ENCODE assay signal across 18 cellular contexts in the genomic region with DNA sequence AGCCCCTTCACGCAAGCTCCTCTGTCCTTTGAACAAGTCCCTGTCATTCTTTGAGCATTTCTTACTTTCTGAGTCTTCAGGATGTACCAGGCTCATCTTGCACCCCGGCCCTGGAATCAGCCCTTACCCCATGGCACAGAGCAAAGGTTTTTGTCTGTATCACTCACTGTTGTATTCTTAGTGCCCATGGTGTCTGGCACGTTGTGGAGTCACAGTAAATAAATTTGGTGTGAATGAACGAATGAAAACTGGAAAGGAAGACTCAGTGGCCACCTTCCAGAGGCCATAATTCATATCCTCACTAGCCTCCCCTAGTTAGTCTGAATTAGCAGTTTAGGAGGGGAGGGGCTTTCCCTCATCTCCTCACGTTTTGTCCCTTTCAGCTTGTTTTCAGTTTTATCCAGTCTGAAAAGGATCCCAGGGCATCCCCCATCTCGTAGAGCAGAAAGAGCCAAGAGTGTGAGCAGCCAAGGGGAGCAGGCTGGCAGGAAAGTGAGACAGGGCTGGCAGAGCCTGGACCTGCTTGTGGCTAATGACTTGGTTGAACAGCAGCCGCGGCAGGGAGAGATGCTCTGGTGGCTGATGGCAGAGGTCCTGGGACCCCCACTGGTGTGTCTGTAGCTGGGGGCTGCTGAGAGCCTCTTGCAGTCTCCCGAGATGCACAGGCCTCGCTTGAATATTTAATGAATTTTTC. TPM values are rescaled to one million over a fixed set of nuclear protein-coding genes. Genes with fewer than 3 reads are reported as not detected.
DNase-seq lines count a peak whose midpoint lies in the region; ATAC-seq and TF ChIP-seq lines count a peak whose summit lies in the region.
"Had no signal": no experiment of that assay in that cellular context is flagged by ENCODE, and none has a peak within 500 bp of the region (broad histone marks: within the 10 kb centered on the region; RNA-seq: fewer than 3 reads in every experiment).

No MANE protein-coding gene starts in this region.

- H3K27ac ChIP-seq in aorta (ENCODE audit: low read depth in 1 of 2, low read length in 2 of 2) (peak overlapping the region in 1 of 2 donors; percentile 58), OCI-LY7 (ENCODE audit: low read depth, low read length, poor library complexity, severe bottlenecking) (no peak overlapping the region)

- H3K36me3 ChIP-seq in aorta (ENCODE audit: control insufficient read depth in 1 of 2, insufficient read depth in 2 of 2, low read length in 1 of 2) (no peaks in the 10 kb centered on the region), OCI-LY7 (ENCODE audit: insufficient read depth, low read length) (no peaks in the 10 kb centered on the region)
- H3K36me3 ChIP-seq: HAP-1 had no signal

- 13 to 16% methylated on average over 10 of the region's 10 CpGs for WGBS in aorta, 2 donors

- H3K4me1 Mint-ChIP-seq in activated CD4-positive, alpha-beta T cell treated with anti-CD3 and anti-CD28 coated beads, Interleukin-2, amount 10 ng/mL, durations not matched to agents 24 days and 14 days = peaks cover 3% of the 10 kb centered on the region
- H3K4me1 Mint-ChIP-seq in activated CD4-positive, alpha-beta T cell treated with anti-CD3 and anti-CD28 coated beads, Interleukin-2, amount 10 ng/mL, durations not matched to agents 7 days and 5 days = no peaks in the 10 kb centered on the region
- H3K4me1 Mint-ChIP-seq: B cell had no signal

- no TSS peak for BruUV-seq in OCI-LY7 (replicated peaks; lab: Mats Ljungman, UMichigan)

- H3K9me2 ChIP-seq in OCI-LY7 (ENCODE audit: insufficient read depth, low read length) = no peaks in the 10 kb centered on the region

- H3K4me1 ChIP-seq in aorta (ENCODE audit: control insufficient read depth in 1 of 2, insufficient read depth in 2 of 2, low read length in 2 of 2) = peaks cover 5 to 7% of the 10 kb centered on the region in 2 donors
- H3K4me1 ChIP-seq in OCI-LY7 (ENCODE audit: insufficient read depth, low read length, poor library complexity, severe bottlenecking) = no peaks in the 10 kb centered on the region
- H3K4me1 ChIP-seq: HAP-1 had no signal

- no peak overlapping the region for H3K27ac Mint-ChIP-seq in activated CD4-positive, alpha-beta T cell treated with anti-CD3 and anti-CD28 coated beads, Interleukin-2, amount 10 ng/mL, durations not matched to agents 24 days and 14 days
- no peak overlapping the region for H3K27ac Mint-ChIP-seq in activated CD4-positive, alpha-beta T cell treated with anti-CD3 and anti-CD28 coated beads, Interleukin-2, amount 10 ng/mL, durations not matched to agents 7 days and 5 days
- H3K27ac Mint-ChIP-seq: B cell had no signal

- H3K9me3 Mint-ChIP-seq in activated CD4-positive, alpha-beta T cell treated with anti-CD3 and anti-CD28 coated beads, Interleukin-2, amount 10 ng/mL, durations not matched to agents 24 days and 14 days = no peaks in the 10 kb centered on the region
- H3K9me3 Mint-ChIP-seq in activated CD4-positive, alpha-beta T cell treated with anti-CD3 and anti-CD28 coated beads, Interleukin-2, amount 10 ng/mL, durations not matched to agents 7 days and 5 days = peaks cover 3% of the 10 kb centered on the region

- H3K9me3 ChIP-seq in aorta (ENCODE audit: control insufficient read depth, low read length) (no peaks in the 10 kb centered on the region), OCI-LY7 (ENCODE audit: low read length) (no peaks in the 10 kb centered on the region)

- no peak overlapping the region for H3K4me3 Mint-ChIP-seq in activated CD4-positive, alpha-beta T cell treated with anti-CD3 and anti-CD28 coated beads, Interleukin-2, amount 10 ng/mL, durations not matched to agents 24 days and 14 days
- no peak overlapping the region for H3K4me3 Mint-ChIP-seq in activated CD4-positive, alpha-beta T cell treated with anti-CD3 and anti-CD28 coated beads, Interleukin-2, amount 10 ng/mL, durations not matched to agents 7 days and 5 days
- H3K4me3 Mint-ChIP-seq: B cell had no signal

- DNase-seq in activated CD4-positive, alpha-beta T cell treated with anti-CD3 and anti-CD28 coated beads, Interleukin-2, amount 10 ng/mL, durations not matched to agents 24 days and 14 days = peak; percentile 37
- no peak for DNase-seq in activated CD4-positive, alpha-beta T cell treated with anti-CD3 and anti-CD28 coated beads, Interleukin-2, amount 10 ng/mL, durations not matched to agents 7 days and 5 days
- peak; percentile 72 for DNase-seq in cerebellum (ENCODE audit: low spot score)
- DNase-seq in pons (ENCODE audit: low spot score) = peak; percentile 14
- DNase-seq in aorta = peak in 1 of 2 donors; percentile 51
- no peak for DNase-seq in T-helper 9 cell
- no peak for DNase-seq in OCI-LY7 (ENCODE audit: low spot score)
- DNase-seq: 8988T, DMS79 treated with DMSO at 0.1 percent for 48 hours, IMR-90, NCI-H1048, NCI-H1436, NCI-H2029 treated with DMSO at 0.1 percent for 48 hours, NCI-H2171, SHP77 had no signal

- no peaks in the 10 kb centered on the region for H3K36me3 Mint-ChIP-seq in activated CD4-positive, alpha-beta T cell treated with anti-CD3 and anti-CD28 coated beads, Interleukin-2, amount 10 ng/mL, durations not matched to agents 24 days and 14 days (ENCODE audit: low read depth)
- no peaks in the 10 kb centered on the region for H3K36me3 Mint-ChIP-seq in activated CD4-positive, alpha-beta T cell treated with anti-CD3 and anti-CD28 coated beads, Interleukin-2, amount 10 ng/mL, durations not matched to agents 7 days and 5 days (ENCODE audit: low read depth)

- no peaks in the 10 kb centered on the region for H3K79me2 ChIP-seq in OCI-LY7 (ENCODE audit: insufficient read depth, low read depth, low read length)

- no peak for TF ChIP-seq CTCF in OCI-LY7 (conservative IDR thresholded peaks at IDR 0.05; ENCODE audit: low read length)

- no peaks in the 10 kb centered on the region for H3K27me3 ChIP-seq in aorta (ENCODE audit: control insufficient read depth in 1 of 2, insufficient read depth in 2 of 2, low read length in 1 of 2)

- CTCF ChIA-PET in activated CD4-positive, alpha-beta T cell treated with anti-CD3 and anti-CD28 coated beads, Interleukin-2, amount 10 ng/mL, durations not matched to agents 7 days and 5 days (lab: Charles Lee) = no interaction called here
- CTCF ChIA-PET in OCI-LY7 (lab: Charles Lee; ENCODE audit: unreplicated experiment) = no interaction called here

- intact Hi-C loops in activated CD4-positive, alpha-beta T cell treated with anti-CD3 and anti-CD28 coated beads, Interleukin-2, amount 10 ng/mL, durations not matched to agents 24 days and 14 days (cut with micrococcal nuclease) = no loop called here
- intact Hi-C loops in aorta (cut with DNase I) = loop anchor here in 1 of 2 donors (5.0 kb wide), 1 partner anchor 78 kb away; no protein-coding TSS in a partner anchor
- intact Hi-C loops in OCI-LY7 (cut with micrococcal nuclease; ENCODE audit: unreplicated experiment) = no loop called here

- no peaks in the 10 kb centered on the region for H4K20me1 ChIP-seq in OCI-LY7 (ENCODE audit: insufficient read depth, low read length)

- peaks cover 11% of the 10 kb centered on the region for H3K27me3 Mint-ChIP-seq in activated CD4-positive, alpha-beta T cell treated with anti-CD3 and anti-CD28 coated beads, Interleukin-2, amount 10 ng/mL, durations not matched to agents 24 days and 14 days
- H3K27me3 Mint-ChIP-seq in activated CD4-positive, alpha-beta T cell treated with anti-CD3 and anti-CD28 coated beads, Interleukin-2, amount 10 ng/mL, durations not matched to agents 7 days and 5 days = no peaks in the 10 kb centered on the region
- H3K27me3 Mint-ChIP-seq: B cell had no signal

- H3K4me3 ChIP-seq in aorta (ENCODE audit: low read length in 2 of 2) = no peak overlapping the region
- H3K4me3 ChIP-seq in OCI-LY7 (ENCODE audit: low read depth, low read length, poor library complexity, severe bottlenecking) = no peak overlapping the region
- H3K4me3 ChIP-seq: HAP-1 had no signal

- H3K4me2 ChIP-seq in OCI-LY7 (ENCODE audit: low read length) = no peak overlapping the region

- H2AFZ ChIP-seq in OCI-LY7 (ENCODE audit: low read length) = no peak overlapping the region

- ATAC-seq in aorta (ENCODE audit: low FRiP score) (peak; percentile 8), GM21737 (IDR thresholded peaks at IDR 0.05; ENCODE audit: unreplicated experiment) (no peak)

- POLR2A ChIA-PET in activated CD4-positive, alpha-beta T cell treated with anti-CD3 and anti-CD28 coated beads, Interleukin-2, amount 10 ng/mL, durations not matched to agents 7 days and 5 days (lab: Charles Lee) = no interaction called here
- POLR2A ChIA-PET in OCI-LY7 (lab: Charles Lee) = no interaction called here

RNA-seq across cellular contexts. Expression of gene ZNF618, which starts 42.7 kb away (rescaled TPM):
- 0.14 and 0.19 TPM in 2 replicates for total RNA-seq in activated CD4-positive, alpha-beta T cell treated with anti-CD3 and anti-CD28 coated beads, Interleukin-2, amount 10 ng/mL, durations not matched to agents 24 days and 14 days
- under 1 TPM; 0.21 to 0.27 TPM for total RNA-seq in activated CD4-positive, alpha-beta T cell treated with anti-CD3 and anti-CD28 coated beads, Interleukin-2, amount 10 ng/mL, durations not matched to agents 7 days and 5 days
- 23.9 TPM for total RNA-seq in cerebellum
- total RNA-seq in aorta = 10 to 100 TPM; 15.4 to 17.3 TPM
- polyA plus RNA-seq in aorta = 1 to 10 TPM; 4.9 to 7.5 TPM
- total RNA-seq in OCI-LY7 (2014; rRNA removed; shearing (Covaris generic)) = not detected in 2 replicates
- not detected in 2 replicates for total RNA-seq in OCI-LY7 (2022)

Comparison
In these comparisons a context has a peak if more than half of its experiments do, and no peak if none do; other contexts are left out.
1. DNase-seq: peak in activated CD4-positive, alpha-beta T cell treated with anti-CD3 and anti-CD28 coated beads, Interleukin-2, amount 10 ng/mL, durations not matched to agents 24 days and 14 days (single experiment), cerebellum (single experiment) and pons (single experiment); none in activated CD4-positive, alpha-beta T cell treated with anti-CD3 and anti-CD28 coated beads, Interleukin-2, amount 10 ng/mL, durations not matched to agents 7 days and 5 days (single experiment), T-helper 9 cell (single experiment) and OCI-LY7 (single experiment).
2. RNA of gene ZNF618, which starts 42.7 kb away (total RNA-seq): 23.9 TPM in cerebellum (single experiment) and 15.4 to 17.3 TPM in aorta; 0.21 to 0.27 TPM in activated CD4-positive, alpha-beta T cell treated with anti-CD3 and anti-CD28 coated beads, Interleukin-2, amount 10 ng/mL, durations not matched to agents 7 days and 5 days, 0.14 to 0.19 TPM in activated CD4-positive, alpha-beta T cell treated with anti-CD3 and anti-CD28 coated beads, Interleukin-2, amount 10 ng/mL, durations not matched to agents 24 days and 14 days and not detected in OCI-LY7; every median in the first group is over 10 times any median in the second.